18 cellular contexts compared by ENCODE assay signal in genomic region chr10:57785546-57785945, GRCh38.
DNase-seq lines count a peak whose midpoint lies in the region; ATAC-seq and TF ChIP-seq lines count a peak whose summit lies in the region.
"Had no signal": no experiment of that assay in that cellular context is flagged by ENCODE, and none has a peak within 500 bp of the region (broad histone marks: within the 10 kb centered on the region; RNA-seq: fewer than 3 reads in every experiment).

No MANE protein-coding gene starts in this region.

- H4K20me1 ChIP-seq in smooth muscle cell (ENCODE audit: low read depth): no peaks in the 10 kb centered on the region

- DNase-seq in HT-29 (ENCODE audit: low spot score): peak; percentile 52
- peak; percentile 3 for DNase-seq in RWPE1 (ENCODE audit: low spot score)
- no peak for DNase-seq in smooth muscle cell (lab: John Stamatoyannopoulos, UW; ENCODE audit: unreplicated experiment)
- no peak for DNase-seq in substantia nigra (lab: John Stamatoyannopoulos, UW)
- DNase-seq in NCI-H1417 (lab: John Stamatoyannopoulos, UW): no peak
- no peak for DNase-seq in stimulated activated CD4-positive, alpha-beta T cell treated with anti-CD3 and anti-CD28 coated beads, Interleukin-4, amount 100 ng/mL, for 24 hours
- DNase-seq: ACHN, C1 segment of cervical spinal cord, GDM1, HFFc6, NCI-H1105, NCI-H1694 treated with DMSO at 0.1 percent for 48 hours, NCI-H2107, NCI-H510A, NCI-H748 treated with DMSO at 0.1 percent for 48 hours, T-helper 1 cell had no signal

- POLR2A ChIA-PET in RWPE1 (lab: Yijun Ruan, JAX; ENCODE audit: low non-redundant PET): no interaction called here

- no peaks in the 10 kb centered on the region for H3K27me3 ChIP-seq in iPS-20b (ENCODE audit: insufficient read depth, low read length)
- no peaks in the 10 kb centered on the region for H3K27me3 ChIP-seq in smooth muscle cell (ENCODE audit: low read depth)

- no peaks in the 10 kb centered on the region for H3K79me2 ChIP-seq in smooth muscle cell (ENCODE audit: low read depth)

- no peak overlapping the region for H2AFZ ChIP-seq in smooth muscle cell (ENCODE audit: low read depth)

- H3K4me3 ChIP-seq in iPS-20b (ENCODE audit: low read length) (no peak overlapping the region), smooth muscle cell (no peak overlapping the region)

- no peak for TF ChIP-seq CTCF in RWPE1 (conservative IDR thresholded peaks at IDR 0.05; ENCODE audit: low read depth)
- no peak for TF ChIP-seq CTCF in smooth muscle cell (IDR thresholded peaks at IDR 0.05; ENCODE audit: borderline replicate concordance, insufficient read depth, poor library complexity, severe bottlenecking)

- H3K9me3 ChIP-seq in iPS-20b (ENCODE audit: insufficient read depth, low read depth, low read length): no peaks in the 10 kb centered on the region
- H3K9me3 ChIP-seq in smooth muscle cell (replicated peaks; ENCODE audit: low read depth): no peaks in the 10 kb centered on the region

- H3F3A ChIP-seq in smooth muscle cell (ENCODE audit: low read depth): no peaks in the 10 kb centered on the region

- H3K36me3 ChIP-seq in iPS-20b (ENCODE audit: insufficient read depth, low read depth, low read length): no peaks in the 10 kb centered on the region
- no peaks in the 10 kb centered on the region for H3K36me3 ChIP-seq in smooth muscle cell (ENCODE audit: low read depth)

- H3K4me1 ChIP-seq in iPS-20b (ENCODE audit: insufficient read depth, low read length) (peaks cover 24% of the 10 kb centered on the region), smooth muscle cell (ENCODE audit: low read depth) (peaks cover 7% of the 10 kb centered on the region)

- H3K9ac ChIP-seq in iPS-20b (ENCODE audit: low read depth, low read length) (peak overlapping the region; percentile 3; the same call in 1 of the 2 replicates), smooth muscle cell (ENCODE audit: low read depth) (no peak overlapping the region)

- H3K27ac ChIP-seq in RWPE1: no peak overlapping the region
- peak overlapping the region; percentile 99 for H3K27ac ChIP-seq in iPS-20b (ENCODE audit: low read length)
- H3K27ac ChIP-seq in smooth muscle cell (ENCODE audit: low read depth): peak overlapping the region; percentile 54
- H3K27ac ChIP-seq in substantia nigra (ENCODE audit: low read depth, low read length, poor library complexity, severe bottlenecking): no peak overlapping the region

- CTCF ChIA-PET in RWPE1 (lab: Yijun Ruan, JAX): no interaction called here

- ATAC-seq in HG03469 (IDR thresholded peaks at IDR 0.05; ENCODE audit: unreplicated experiment): no peak

- H3K4me2 ChIP-seq in smooth muscle cell: no peak overlapping the region

- WGBS in smooth muscle cell (ENCODE audit: low lambda C conversion rate): 67% methylated on average over 2 of the region's 2 CpGs

Comparison
In these comparisons a context has a peak if more than half of its experiments do, and no peak if none do; other contexts are left out.
1. DNase-seq: peak in HT-29 (single experiment) and RWPE1 (single experiment); none in smooth muscle cell (single experiment), substantia nigra (0 of 49), NCI-H1417 (0 of 3) and stimulated activated CD4-positive, alpha-beta T cell treated with anti-CD3 and anti-CD28 coated beads, Interleukin-4, amount 100 ng/mL, for 24 hours (single experiment).
2. H3K27ac ChIP-seq: peak in iPS-20b (single experiment) and smooth muscle cell (single experiment); none in RWPE1 (single experiment) and substantia nigra (single experiment).